13 cellular contexts compared by ENCODE assay signal in genomic region chr16:57622361-57623250, GRCh38. TPM values are rescaled to one million over a fixed set of nuclear protein-coding genes. Genes with fewer than 3 reads are reported as not detected.
DNase-seq lines count a peak whose midpoint lies in the region; ATAC-seq and TF ChIP-seq lines count a peak whose summit lies in the region.
"Had no signal": no experiment of that assay in that cellular context is flagged by ENCODE, and none has a peak within 500 bp of the region (broad histone marks: within the 10 kb centered on the region; RNA-seq: fewer than 3 reads in every experiment).

No MANE protein-coding gene starts in this region.

- H3K9me2 ChIP-seq in GM23248 (ENCODE audit: insufficient read depth) = no peaks in the 10 kb centered on the region

- ATAC-seq in Right ventricle myocardium superior (ENCODE audit: poor library complexity) (no peak), left ventricle myocardium superior (no peak), gastroesophageal sphincter (no peak), GM21390 (IDR thresholded peaks at IDR 0.05; ENCODE audit: unreplicated experiment) (no peak), GM18498 (IDR thresholded peaks at IDR 0.05; ENCODE audit: unreplicated experiment) (no peak)
- ATAC-seq: natural killer cell had no signal

- H3K4me2 ChIP-seq in neuronal stem cell (ENCODE audit: insufficient read depth, low read length, poor library complexity, severe bottlenecking) (no peak overlapping the region), GM23248 (ENCODE audit: unreplicated experiment) (no peak overlapping the region)

- H3K4me3 ChIP-seq in endocrine pancreas (ENCODE audit: control insufficient read depth, insufficient read depth, low read length) (no peak overlapping the region), neuronal stem cell (ENCODE audit: low read length in 2 of 2) (no peak overlapping the region), gastroesophageal sphincter (no peak overlapping the region), GM23248 (no peak overlapping the region)

- DNase-seq in Right ventricle myocardium superior (peak; percentile 29), left ventricle myocardium superior (no peak), neuronal stem cell (ENCODE audit: low spot score) (no peak), GM23248 (no peak)
- DNase-seq: GDM1; natural killer cell; NCI-H187 treated with DMSO at 0.1 percent for 48 hours; stimulated activated CD4-positive, alpha-beta T cell treated with anti-CD3 and anti-CD28 coated beads, Interleukin-15, amount 100 ng/mL, for 24 hours; T1000 had no signal

- H4K8ac ChIP-seq in neuronal stem cell (ENCODE audit: low read depth, low read length) = peak overlapping the region; percentile 93

- H3K9ac ChIP-seq in endocrine pancreas (ENCODE audit: control insufficient read depth, insufficient read depth, low read length) = peak overlapping the region; percentile 2
- no peak overlapping the region for H3K9ac ChIP-seq in neuronal stem cell (ENCODE audit: low read depth, low read length, poor library complexity)
- H3K9ac ChIP-seq in GM23248 = no peak overlapping the region

- H3K14ac ChIP-seq in neuronal stem cell (ENCODE audit: low read length) = peak overlapping the region; percentile 59

- H3K23ac ChIP-seq in neuronal stem cell (ENCODE audit: low read depth, low read length, poor library complexity) = peak overlapping the region; percentile 40

- no CpG with 5 or more reads among the region's 16 CpGs for WGBS in neuronal stem cell (ENCODE audit: extremely low coverage in 2 of 2, insufficient read length in 2 of 2, insufficient replicate concordance in 1 of 2), 2 donors
- WGBS in gastroesophageal sphincter (ENCODE audit: low coverage in 1 of 2), 2 donors = 40 to 75% methylated on average over 3 to 5 of the region's 16 CpGs
- 83% methylated on average over 16 of the region's 16 CpGs for WGBS in GM23248 (ENCODE audit: low coverage in 1 of 2, low lambda C conversion rate in 2 of 2, missing lambda C conversion rate in 2 of 2), 2 experiments

- H2BK15ac ChIP-seq in neuronal stem cell (ENCODE audit: low read length) = peak overlapping the region; percentile 69

- H2BK12ac ChIP-seq in neuronal stem cell (ENCODE audit: low read length) = peak overlapping the region; percentile 94

- no peak overlapping the region for H3K27ac ChIP-seq in neuronal stem cell (replicated peaks; ENCODE audit: low read length)
- H3K27ac ChIP-seq in gastroesophageal sphincter = peak overlapping the region in 1 of 4 donors; percentile 29
- H3K27ac ChIP-seq in GM23248 = no peak overlapping the region

- TF ChIP-seq POLR2A in gastroesophageal sphincter (IDR thresholded peaks at IDR 0.05) = no peak

- peak overlapping the region; percentile 78 for H2BK5ac ChIP-seq in neuronal stem cell (ENCODE audit: low read length)

- no peaks in the 10 kb centered on the region for H3K4me1 ChIP-seq in endocrine pancreas (ENCODE audit: control insufficient read depth, insufficient read depth, low read length)
- peaks cover 30 to 35% of the 10 kb centered on the region in 2 donors for H3K4me1 ChIP-seq in neuronal stem cell (ENCODE audit: control insufficient read depth in 2 of 2, insufficient read depth in 1 of 2, low read depth in 1 of 2, low read length in 2 of 2)
- H3K4me1 ChIP-seq in gastroesophageal sphincter = peaks cover 0 to 31% (median 0%) of the 10 kb centered on the region in 3 donors
- H3K4me1 ChIP-seq in GM23248 (ENCODE audit: insufficient read depth) = peaks cover 6% of the 10 kb centered on the region; the same call in 1 of the 2 replicates

- H4K91ac ChIP-seq in neuronal stem cell (ENCODE audit: low read depth, low read length, poor library complexity) = peak overlapping the region; percentile 7

- H3K27me3 ChIP-seq in endocrine pancreas (ENCODE audit: control insufficient read depth, insufficient read depth, low read length) (no peaks in the 10 kb centered on the region), neuronal stem cell (ENCODE audit: control insufficient read depth in 3 of 3, insufficient read depth in 3 of 3, low read depth in 1 of 3, low read length in 3 of 3) (no peaks in the 10 kb centered on the region), gastroesophageal sphincter (peaks cover 7% of the 10 kb centered on the region), GM23248 (replicated peaks; ENCODE audit: insufficient read depth) (no peaks in the 10 kb centered on the region)

- peak overlapping the region; percentile 21 for H2AFZ ChIP-seq in neuronal stem cell (ENCODE audit: low read length)
- no peak overlapping the region for H2AFZ ChIP-seq in GM23248

- no peaks in the 10 kb centered on the region for H4K20me1 ChIP-seq in GM23248 (ENCODE audit: insufficient read depth)

- H3K36me3 ChIP-seq in endocrine pancreas (ENCODE audit: control insufficient read depth, insufficient read depth, low read length) (no peaks in the 10 kb centered on the region), neuronal stem cell (replicated peaks in 1 of 2; ENCODE audit: control insufficient read depth in 2 of 2, insufficient read depth in 2 of 2, low read length in 2 of 2) (no peaks in the 10 kb centered on the region), gastroesophageal sphincter (no peaks in the 10 kb centered on the region), GM23248 (ENCODE audit: low read depth) (no peaks in the 10 kb centered on the region)

- H3K79me1 ChIP-seq in neuronal stem cell (ENCODE audit: low read depth, low read length) = no peaks in the 10 kb centered on the region

- intact Hi-C loops in Right ventricle myocardium superior (cut with DNase I) = no loop called here
- intact Hi-C loops in left ventricle myocardium superior (cut with micrococcal nuclease) = no loop called here

- H2BK120ac ChIP-seq in neuronal stem cell (ENCODE audit: low read depth, low read length) = peak overlapping the region; percentile 78

- no peak for TF ChIP-seq EP300 in gastroesophageal sphincter (IDR thresholded peaks at IDR 0.05)

- peak overlapping the region; percentile 0 for H2AK5ac ChIP-seq in neuronal stem cell (ENCODE audit: low read depth, low read length)

- H3K4ac ChIP-seq in neuronal stem cell (ENCODE audit: low read length) = no peak overlapping the region

- no peaks in the 10 kb centered on the region for H3K79me2 ChIP-seq in GM23248 (ENCODE audit: insufficient read depth)

- TF ChIP-seq CTCF in gastroesophageal sphincter (IDR thresholded peaks at IDR 0.05) = no peak

- H3F3A ChIP-seq in GM23248 (ENCODE audit: insufficient read depth) = 0 out of 2 replicates have a peak, but pooled peaks cover 4% of the 10 kb centered on the region

- in situ Hi-C loops in GM23248 (cut with MboI) = no loop called here

- H3K9me3 ChIP-seq in endocrine pancreas (ENCODE audit: control insufficient read depth, low read length) (no peaks in the 10 kb centered on the region), neuronal stem cell (replicated peaks in 1 of 2; ENCODE audit: control insufficient read depth in 2 of 2, insufficient read depth in 1 of 2, low read depth in 1 of 2, low read length in 2 of 2) (no peaks in the 10 kb centered on the region), gastroesophageal sphincter (no peaks in the 10 kb centered on the region), GM23248 (ENCODE audit: low read depth) (no peaks in the 10 kb centered on the region)

- H3K18ac ChIP-seq in neuronal stem cell (ENCODE audit: low read length) = peak overlapping the region; percentile 95

RNA-seq across cellular contexts. Expression of gene ADGRG1, which starts 5.8 kb away (rescaled TPM):
- 23.0 TPM for total RNA-seq in Right ventricle myocardium superior
- 18.6 TPM for total RNA-seq in left ventricle myocardium superior
- polyA plus RNA-seq in neuronal stem cell (2013, experiment 1 of 2) = 127 TPM
- 124 TPM for polyA plus RNA-seq in neuronal stem cell (2013, experiment 2 of 2)
- 10 to 100 TPM in 2 of 4 donors, 1 to 10 TPM in 2; 7.0 to 20.1 (median 12.6) TPM for total RNA-seq in gastroesophageal sphincter
- total RNA-seq in GM23248 (2014; rRNA removed; shearing (Covaris generic)) = 0.54 and 0.89 TPM in 2 replicates
- 0.58 and 1.2 TPM in 2 replicates for polyA plus RNA-seq in GM23248 (2016; fragmentation: Nextera tagmentation; extraction: Ambion mirVana)

RNA-seq across cellular contexts. Expression of gene ADGRG3, which starts 45.5 kb away (rescaled TPM):
- total RNA-seq in Right ventricle myocardium superior (0.48 TPM), left ventricle myocardium superior (0.82 TPM), gastroesophageal sphincter (1 to 10 TPM in 3 of 4 donors, under 1 TPM in 1; 0.31 to 7.4 (median 2.2) TPM)
- polyA plus RNA-seq in neuronal stem cell (2013, experiment 1 of 2) = 0.25 TPM
- 0.33 TPM for polyA plus RNA-seq in neuronal stem cell (2013, experiment 2 of 2)
- total RNA-seq in GM23248 (2014; rRNA removed; shearing (Covaris generic)) = not detected in 2 replicates
- not detected in 2 replicates for polyA plus RNA-seq in GM23248 (2016; fragmentation: Nextera tagmentation; extraction: Ambion mirVana)
